8 cellular contexts compared by ENCODE assay signal in the genomic region with DNA sequence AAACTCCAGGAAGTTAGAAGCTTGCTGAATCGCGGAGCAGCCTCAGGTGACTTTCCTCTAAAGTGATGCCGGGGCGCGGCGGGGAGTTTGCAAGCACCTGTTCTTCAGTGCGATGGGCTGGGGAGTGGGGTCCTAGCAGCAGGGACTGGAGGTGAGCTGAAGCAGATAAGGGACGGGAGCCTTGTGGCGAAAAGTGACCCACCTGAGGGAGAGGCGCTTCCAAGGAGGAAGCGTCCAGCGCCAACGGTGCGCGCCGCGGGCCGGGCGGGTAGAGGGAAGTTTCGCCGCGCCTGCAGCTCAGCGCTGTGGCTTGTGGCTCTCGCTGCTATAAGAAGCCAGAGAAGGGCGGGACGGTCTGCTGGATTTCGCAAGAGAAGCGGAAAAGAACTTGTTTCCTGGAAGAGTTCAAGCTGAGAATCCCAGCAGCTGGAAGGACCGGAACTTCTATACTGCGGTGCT. TPM values are rescaled to one million over a fixed set of nuclear protein-coding genes. Genes with fewer than 3 reads are reported as not detected.
A peak's percentile ranks its signal among the peaks of the same experiment; 100 is the strongest.
DNase-seq lines count a peak whose midpoint lies in the region; ATAC-seq and TF ChIP-seq lines count a peak whose summit lies in the region.

A gene (minus strand): TSS at position 305 of the 459 bp plus-strand sequence. CDS start 22,625 bp downstream, outside the sequence.

- H3K4me1 ChIP-seq in Karpas-422 (ENCODE audit: low read length), result no peaks in the 10 kb centered on the region

- H3K79me2 ChIP-seq in Karpas-422 (ENCODE audit: low read length), result no peaks in the 10 kb centered on the region

- H3K9me3 Mint-ChIP-seq in naive thymus-derived CD8-positive, alpha-beta T cell, result no peaks in the 10 kb centered on the region

- POLR2A ChIA-PET in naive thymus-derived CD8-positive, alpha-beta T cell (lab: Charles Lee), result no interaction called here

- DNase-seq in GF-D8 (lab: John Stamatoyannopoulos, UW) (peak; percentile 65), SKM-1 (lab: John Stamatoyannopoulos, UW; ENCODE audit: unreplicated experiment) (peak; percentile 74), fibroblast of the aortic adventitia (ENCODE audit: low read depth) (peak; percentile 71), Karpas-422 (no peak), NCI-H1092 (lab: John Stamatoyannopoulos, UW) (no peak), middle frontal gyrus (ENCODE audit: extremely low spot score, low spot score) (no peak)
- DNase-seq in naive thymus-derived CD8-positive, alpha-beta T cell, result no peak

- no peaks in the 10 kb centered on the region for H3K36me3 ChIP-seq in Karpas-422 (ENCODE audit: insufficient read depth, low read length)

- no peak for ATAC-seq in naive thymus-derived CD8-positive, alpha-beta T cell
- no peak for ATAC-seq in GM21825 (IDR thresholded peaks at IDR 0.05; ENCODE audit: unreplicated experiment)

- H3K36me3 Mint-ChIP-seq in naive thymus-derived CD8-positive, alpha-beta T cell, result no peaks in the 10 kb centered on the region

- no peak within 1 kb of the TSS for H3K9ac ChIP-seq in Karpas-422 (ENCODE audit: low read length)

- no peaks in the 10 kb centered on the region for H3K9me2 ChIP-seq in Karpas-422 (replicated peaks; ENCODE audit: insufficient read depth, low read length)

- peak within 1 kb of the TSS in 6 of 10 donors; percentile 33 to 55 (median 50) for H3K4me3 Mint-ChIP-seq in naive thymus-derived CD8-positive, alpha-beta T cell

- no peaks in the 10 kb centered on the region for H3K27me3 ChIP-seq in Karpas-422 (ENCODE audit: low read length)

- peak within 1 kb of the TSS in 1 of 10 donors; percentile 66 for H3K27ac Mint-ChIP-seq in naive thymus-derived CD8-positive, alpha-beta T cell

- H3K9me3 ChIP-seq in Karpas-422 (ENCODE audit: low read length), result no peaks in the 10 kb centered on the region

- no peak within 1 kb of the TSS for H2AFZ ChIP-seq in Karpas-422 (ENCODE audit: low read length)

- H3K4me2 ChIP-seq in Karpas-422 (ENCODE audit: low read depth, low read length, poor library complexity, severe bottlenecking), result no peak within 1 kb of the TSS

- H3K27me3 Mint-ChIP-seq in naive thymus-derived CD8-positive, alpha-beta T cell, result peaks cover 19 to 45% (median 29%) of the 10 kb centered on the region in 5 donors

- H3K4me1 Mint-ChIP-seq in naive thymus-derived CD8-positive, alpha-beta T cell, result peaks cover 6 to 7% (median 6%) of the 10 kb centered on the region in 4 donors

- H3K4me3 ChIP-seq in fibroblast of the aortic adventitia (ENCODE audit: low read depth, low read length) (peak within 1 kb of the TSS; percentile 41), Karpas-422 (ENCODE audit: low read length) (no peak within 1 kb of the TSS)

- no peak for TF ChIP-seq CTCF in fibroblast of the aortic adventitia (IDR thresholded peaks at IDR 0.05; ENCODE audit: insufficient read depth, low read length)

- H4K20me1 ChIP-seq in Karpas-422 (ENCODE audit: insufficient read depth, low read depth, low read length), result no peaks in the 10 kb centered on the region

- no peak within 1 kb of the TSS for H3K27ac ChIP-seq in Karpas-422 (ENCODE audit: low read length)

RNA-seq across cellular contexts. Expression of the gene that starts here (rescaled TPM):
- 1.8 and 2.1 TPM in 2 replicates for total RNA-seq in fibroblast of the aortic adventitia (ENCODE audit: low replicate concordance)
- total RNA-seq in naive thymus-derived CD8-positive, alpha-beta T cell, result not detected
- not detected for polyA plus RNA-seq in naive thymus-derived CD8-positive, alpha-beta T cell
- total RNA-seq in Karpas-422 (2014; rRNA removed; shearing (Covaris generic); ENCODE audit: low replicate concordance), result not detected in 2 replicates

Comparison
In these comparisons a context has a peak if more than half of its experiments do, and no peak if none do; other contexts are left out.
1. DNase-seq: peak in GF-D8 (single experiment), SKM-1 (single experiment) and fibroblast of the aortic adventitia (single experiment); none in naive thymus-derived CD8-positive, alpha-beta T cell (0 of 10), Karpas-422 (single experiment), NCI-H1092 (single experiment) and middle frontal gyrus (single experiment).